Comparison of ENCODE assay signal across 13 cellular contexts in the genomic region with DNA sequence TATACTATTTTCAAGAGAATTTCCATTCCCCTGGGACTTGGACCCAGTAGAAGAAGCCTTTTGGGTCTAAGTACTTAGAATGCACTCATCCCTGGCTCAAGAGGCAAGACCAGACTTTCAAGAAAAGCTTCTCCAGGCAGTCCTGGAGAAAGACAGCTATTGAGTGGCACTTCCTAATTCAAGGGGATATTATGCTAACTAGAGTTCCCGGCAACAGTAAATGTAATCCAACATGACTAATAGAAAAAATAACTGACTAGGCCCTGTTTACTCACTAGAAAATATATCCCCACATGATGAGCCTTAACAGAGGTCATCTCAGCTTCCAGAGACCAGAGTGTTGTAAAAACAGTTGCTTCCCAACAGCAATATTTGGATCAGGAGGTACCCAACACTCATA. TPM values are rescaled to one million over a fixed set of nuclear protein-coding genes. Genes with fewer than 3 reads are reported as not detected.
A peak's percentile ranks its signal among the peaks of the same experiment; 100 is the strongest.
DNase-seq lines count a peak whose midpoint lies in the region; ATAC-seq and TF ChIP-seq lines count a peak whose summit lies in the region.
"Had no signal": no experiment of that assay in that cellular context is flagged by ENCODE, and none has a peak within 500 bp of the region (broad histone marks: within the 10 kb centered on the region; RNA-seq: fewer than 3 reads in every experiment).

No MANE protein-coding gene starts in this region.

- intact Hi-C loops in psoas muscle (cut with DNase I): no loop called here

- no peak overlapping the region for H3K4me3 Mint-ChIP-seq in endodermal cell
- H3K4me3 Mint-ChIP-seq: activated naive CD8-positive, alpha-beta T cell; stimulated activated naive CD8-positive, alpha-beta T cell treated with anti-CD3 and anti-CD28 coated beads, Interleukin-15, amount 100 ng/mL, for 72 hours had no signal

- DNase-seq in EH (ENCODE audit: low read depth) (peak; percentile 85), SJSA1 (ENCODE audit: low read depth in 1 of 2, low spot score in 2 of 2) (peak in 1 of 2 experiments; percentile 18), fibroblast of gingiva (ENCODE audit: low read depth) (peak; percentile 76), skeletal muscle cell (ENCODE audit: low read depth) (peak; percentile 36), SKM-1 treated with dmso at 0.1 percent for 144 hours (lab: John Stamatoyannopoulos, UW; ENCODE audit: unreplicated experiment) (no peak), endodermal cell (no peak), psoas muscle (no peak)
- DNase-seq: islet precursor cell; NCI-H82; stimulated activated naive CD8-positive, alpha-beta T cell treated with anti-CD3 and anti-CD28 coated beads, Interleukin-15, amount 100 ng/mL, for 72 hours had no signal

- no peak overlapping the region for H3K4me3 ChIP-seq in SJSA1
- H3K4me3 ChIP-seq in skeletal muscle cell (ENCODE audit: low read depth, low read length): no peak overlapping the region
- no peak overlapping the region for H3K4me3 ChIP-seq in endodermal cell (ENCODE audit: low read length)
- H3K4me3 ChIP-seq in psoas muscle: no peak overlapping the region

- H3K36me3 Mint-ChIP-seq in endodermal cell (ENCODE audit: low read depth): no peaks in the 10 kb centered on the region
- H3K36me3 Mint-ChIP-seq: activated naive CD8-positive, alpha-beta T cell had no signal

- H3K27ac Mint-ChIP-seq in endodermal cell: no peak overlapping the region
- H3K27ac Mint-ChIP-seq: activated naive CD8-positive, alpha-beta T cell; stimulated activated naive CD8-positive, alpha-beta T cell treated with anti-CD3 and anti-CD28 coated beads, Interleukin-15, amount 100 ng/mL, for 72 hours had no signal

- H3K27me3 Mint-ChIP-seq in endodermal cell (ENCODE audit: insufficient read depth): no peaks in the 10 kb centered on the region

- H3K9me3 ChIP-seq in SJSA1 (replicated peaks) (no peaks in the 10 kb centered on the region), endodermal cell (ENCODE audit: control insufficient read depth, low read length) (no peaks in the 10 kb centered on the region), psoas muscle (no peaks in the 10 kb centered on the region)
- H3K9me3 ChIP-seq: neutrophil had no signal

- H3K27me3 ChIP-seq in SJSA1 (replicated peaks): no peaks in the 10 kb centered on the region
- no peaks in the 10 kb centered on the region for H3K27me3 ChIP-seq in endodermal cell (ENCODE audit: control insufficient read depth, insufficient read depth, low read length, poor library complexity, severe bottlenecking)
- no peaks in the 10 kb centered on the region for H3K27me3 ChIP-seq in psoas muscle (ENCODE audit: insufficient read depth in 3 of 3, low read length in 2 of 3)

- no peak for TF ChIP-seq CTCF in endodermal cell (conservative IDR thresholded peaks at IDR 0.05)
- no peak for TF ChIP-seq CTCF in psoas muscle (IDR thresholded peaks at IDR 0.05)

- H3K9me3 Mint-ChIP-seq in endodermal cell: peaks cover 1% of the 10 kb centered on the region
- H3K9me3 Mint-ChIP-seq: stimulated activated naive CD8-positive, alpha-beta T cell treated with anti-CD3 and anti-CD28 coated beads, Interleukin-15, amount 100 ng/mL, for 72 hours had no signal

- H3K4me1 ChIP-seq in SJSA1 (replicated peaks) (peaks cover 30% of the 10 kb centered on the region), endodermal cell (ENCODE audit: control insufficient read depth, insufficient read depth, low read length) (peaks cover 11% of the 10 kb centered on the region), psoas muscle (no peaks in the 10 kb centered on the region)

- H3K36me3 ChIP-seq in SJSA1: no peaks in the 10 kb centered on the region
- H3K36me3 ChIP-seq in endodermal cell (ENCODE audit: control insufficient read depth, insufficient read depth, low read length): no peaks in the 10 kb centered on the region
- H3K36me3 ChIP-seq in psoas muscle (ENCODE audit: insufficient read depth in 1 of 2, low read depth in 1 of 2): no peaks in the 10 kb centered on the region
- H3K36me3 ChIP-seq: neutrophil had no signal

- WGBS in endodermal cell (ENCODE audit: insufficient coverage in 1 of 2, insufficient read length in 1 of 2), 2 experiments: 88 to 95% methylated on average over 1 of the region's 1 CpG
- WGBS in psoas muscle, 3 donors: 47 to 49% (median 48%) methylated on average over 1 of the region's 1 CpG

- no peak overlapping the region for H3K9ac ChIP-seq in endodermal cell (ENCODE audit: extremely low read depth, low read length, poor library complexity, severe bottlenecking)

- ATAC-seq in GM21825 (IDR thresholded peaks at IDR 0.05; ENCODE audit: unreplicated experiment): no peak
- no peak for ATAC-seq in psoas muscle
- ATAC-seq: stimulated activated naive CD8-positive, alpha-beta T cell treated with anti-CD3 and anti-CD28 coated beads, Interleukin-15, amount 100 ng/mL, for 72 hours had no signal

- peaks cover 44% of the 10 kb centered on the region for H3K4me1 Mint-ChIP-seq in endodermal cell
- H3K4me1 Mint-ChIP-seq: stimulated activated naive CD8-positive, alpha-beta T cell treated with anti-CD3 and anti-CD28 coated beads, Interleukin-15, amount 100 ng/mL, for 72 hours had no signal

- peak overlapping the region; percentile 45; the same call in 1 of the 2 replicates for H3K27ac ChIP-seq in SJSA1
- no peak overlapping the region for H3K27ac ChIP-seq in endodermal cell (ENCODE audit: low read depth, low read length)
- no peak overlapping the region for H3K27ac ChIP-seq in psoas muscle
- H3K27ac ChIP-seq: neutrophil had no signal

RNA-seq across cellular contexts. Expression of gene AKIP1, which starts 47.2 kb away (rescaled TPM):
- total RNA-seq in SJSA1 (2014; rRNA removed; shearing (Covaris generic)): 24.8 and 37.9 TPM in 2 replicates
- total RNA-seq in endodermal cell: 10 to 100 TPM; 21.0 to 27.8 TPM
- 28.9 TPM for polyA plus RNA-seq in endodermal cell (2013, experiment 1 of 2)
- polyA plus RNA-seq in endodermal cell (2013, experiment 2 of 2): 29.6 TPM
- total RNA-seq in psoas muscle: 10 to 100 TPM; 11.3 to 22.7 (median 16.5) TPM
- 10 to 100 TPM; 18.8 to 30.2 (median 21.6) TPM for polyA plus RNA-seq in psoas muscle

Comparison
In these comparisons a context has a peak if more than half of its experiments do, and no peak if none do; other contexts are left out.
1. DNase-seq: peak in EH (single experiment), fibroblast of gingiva (single experiment) and skeletal muscle cell (single experiment); none in SKM-1 treated with dmso at 0.1 percent for 144 hours (single experiment), endodermal cell (single experiment) and psoas muscle (0 of 2).